23 cellular contexts compared by ENCODE assay signal in the genomic region with DNA sequence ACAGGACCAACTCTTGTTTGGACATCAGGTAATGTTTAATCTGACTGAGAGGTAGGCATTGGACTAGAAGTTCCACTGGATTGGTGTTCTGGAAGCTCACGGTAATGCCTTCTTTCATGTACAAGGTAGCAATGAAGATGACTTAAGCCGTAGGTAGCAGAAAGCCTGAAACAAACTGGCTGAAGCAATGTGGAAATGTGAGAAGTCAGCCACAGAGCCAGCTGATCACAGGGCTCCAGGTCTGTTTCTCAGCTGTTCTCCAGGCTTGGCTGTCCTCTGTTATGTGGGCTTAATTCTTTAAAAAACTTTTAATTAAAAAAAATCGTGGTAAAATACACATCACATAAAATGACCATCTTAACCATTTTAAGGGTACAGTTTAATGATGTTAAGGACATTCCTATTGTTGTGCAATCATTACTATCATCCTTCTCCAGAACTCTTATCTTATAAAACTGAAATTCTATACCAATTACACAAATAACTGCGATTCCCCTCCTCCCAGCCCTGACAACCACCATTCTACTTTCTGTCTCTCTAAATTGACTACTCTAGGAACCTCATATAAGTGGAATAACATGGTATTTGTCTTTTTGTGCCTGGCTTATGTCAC.
"Had no signal": no experiment of that assay in that cellular context is flagged by ENCODE, and none has a peak within 500 bp of the region (broad histone marks: within the 10 kb centered on the region; RNA-seq: fewer than 3 reads in every experiment).

No MANE protein-coding gene starts in this region.

- ATAC-seq: activated CD8-positive, alpha-beta T cell treated with anti-CD3 and anti-CD28 coated beads for 36 hours; left lung; natural killer cell treated with Interleukin-12 subunit alpha and Interleukin-12 subunit beta and Interleukin-15 and Interleukin-18, amount 100 ng/mL, for 72 hours; stimulated activated naive CD8-positive, alpha-beta T cell treated with anti-CD3 and anti-CD28 coated beads, Interleukin-15, Interleukin-2, amounts not matched to agents 100 U/mL and 50 U/mL, for 24 hours; T-cell had no signal

- DNase-seq: activated CD4-positive, alpha-beta T cell treated with anti-CD3 and anti-CD28 coated beads, Interleukin-2, amount 10 ng/mL, durations not matched to agents 7 days and 5 days; activated CD4-positive, CD25-positive, alpha-beta regulatory T cell treated with anti-CD3 and anti-CD28 coated beads, Interleukin-2, amount 50 U/mL, for 72 hours; activated CD8-positive, alpha-beta T cell treated with anti-CD3 and anti-CD28 coated beads for 36 hours; activated gamma-delta T cell treated with Interleukin-2 at 50 U/mL for 16 hours; activated T-cell treated with anti-CD3 and anti-CD28 coated beads, Interleukin-2, amount 50 U/mL, for 1 hour; colonic mucosa; kidney; left lung; stimulated activated CD4-positive, alpha-beta T cell treated with anti-CD3 and anti-CD28 coated beads, Interleukin-4, amount 100 ng/mL, for 4 hours; stimulated activated naive CD8-positive, alpha-beta T cell treated with anti-CD3 and anti-CD28 coated beads, Interleukin-15, Interleukin-2, amounts not matched to agents 100 U/mL and 50 U/mL, for 24 hours; T-cell; upper lobe of right lung had no signal

- H3K27me3 ChIP-seq: breast epithelium, colonic mucosa, esophagus muscularis mucosa, left lung, right atrium auricular region, upper lobe of right lung had no signal

- H3K4me1 ChIP-seq: breast epithelium, colonic mucosa, esophagus muscularis mucosa, left lung, prostate gland, right atrium auricular region, upper lobe of right lung had no signal

- H3K36me3 ChIP-seq: breast epithelium, colonic mucosa, esophagus muscularis mucosa, left lung, prostate gland, right atrium auricular region, upper lobe of right lung had no signal

- H3K4me3 ChIP-seq: breast epithelium, colonic mucosa, esophagus muscularis mucosa, left lung, lung, prostate gland, right atrium auricular region, upper lobe of right lung had no signal

- H3K9me3 ChIP-seq: breast epithelium, colonic mucosa, esophagus muscularis mucosa, left lung, prostate gland, right atrium auricular region, upper lobe of right lung had no signal

- H3K27me3 Mint-ChIP-seq: activated CD8-positive, alpha-beta T cell treated with anti-CD3 and anti-CD28 coated beads for 36 hours; activated naive CD4-positive, alpha-beta T cell treated with anti-CD3 and anti-CD28 coated beads, Interleukin-2, amount 50 U/mL, for 24 hours; central memory CD8-positive, alpha-beta T cell had no signal

- H3K27ac Mint-ChIP-seq: activated CD4-positive, alpha-beta T cell treated with anti-CD3 and anti-CD28 coated beads, Interleukin-2, amount 10 ng/mL, durations not matched to agents 7 days and 5 days; activated CD8-positive, alpha-beta T cell treated with anti-CD3 and anti-CD28 coated beads for 36 hours; activated naive CD4-positive, alpha-beta T cell treated with anti-CD3 and anti-CD28 coated beads, Interleukin-2, amount 50 U/mL, for 24 hours; mesothelial cell of epicardium; natural killer cell treated with Interleukin-12 subunit alpha and Interleukin-12 subunit beta and Interleukin-15 and Interleukin-18, amount 100 ng/mL, for 72 hours; T-cell; T-helper 2 cell treated with Interferon-gamma antibody and Interleukin-4, amounts not matched to agents 5 μg/mL and 100 μg/mL, for 36 hours had no signal

- H3K4me1 Mint-ChIP-seq: activated naive CD4-positive, alpha-beta T cell treated with anti-CD3 and anti-CD28 coated beads, Interleukin-2, amount 50 U/mL, for 24 hours; central memory CD8-positive, alpha-beta T cell; mesothelial cell of epicardium had no signal

- H3K9me3 Mint-ChIP-seq: activated CD4-positive, alpha-beta T cell treated with anti-CD3 and anti-CD28 coated beads, Interleukin-2, amount 10 ng/mL, durations not matched to agents 7 days and 5 days; activated CD8-positive, alpha-beta T cell treated with anti-CD3 and anti-CD28 coated beads for 36 hours; activated naive CD4-positive, alpha-beta T cell treated with anti-CD3 and anti-CD28 coated beads, Interleukin-2, amount 50 U/mL, for 24 hours; central memory CD8-positive, alpha-beta T cell; mesothelial cell of epicardium; natural killer cell treated with Interleukin-12 subunit alpha and Interleukin-12 subunit beta and Interleukin-15 and Interleukin-18, amount 100 ng/mL, for 72 hours; T-cell; T-helper 2 cell treated with Interferon-gamma antibody and Interleukin-4, amounts not matched to agents 5 μg/mL and 100 μg/mL, for 36 hours had no signal

- H3K36me3 Mint-ChIP-seq: mesothelial cell of epicardium; natural killer cell treated with Interleukin-12 subunit alpha and Interleukin-12 subunit beta and Interleukin-15 and Interleukin-18, amount 100 ng/mL, for 72 hours; T-cell had no signal

- H3K4me3 Mint-ChIP-seq: activated CD4-positive, alpha-beta T cell treated with anti-CD3 and anti-CD28 coated beads, Interleukin-2, amount 10 ng/mL, durations not matched to agents 7 days and 5 days; activated CD8-positive, alpha-beta T cell treated with anti-CD3 and anti-CD28 coated beads for 36 hours; activated naive CD4-positive, alpha-beta T cell treated with anti-CD3 and anti-CD28 coated beads, Interleukin-2, amount 50 U/mL, for 24 hours; central memory CD8-positive, alpha-beta T cell; mesothelial cell of epicardium; natural killer cell treated with Interleukin-12 subunit alpha and Interleukin-12 subunit beta and Interleukin-15 and Interleukin-18, amount 100 ng/mL, for 72 hours; T-cell; T-helper 2 cell treated with Interferon-gamma antibody and Interleukin-4, amounts not matched to agents 5 μg/mL and 100 μg/mL, for 36 hours had no signal

- H3K27ac ChIP-seq: breast epithelium, colonic mucosa, esophagus muscularis mucosa, left lung, prostate gland, right atrium auricular region, upper lobe of right lung, VCaP had no signal
